20 cellular contexts compared by ENCODE assay signal in the genomic region with DNA sequence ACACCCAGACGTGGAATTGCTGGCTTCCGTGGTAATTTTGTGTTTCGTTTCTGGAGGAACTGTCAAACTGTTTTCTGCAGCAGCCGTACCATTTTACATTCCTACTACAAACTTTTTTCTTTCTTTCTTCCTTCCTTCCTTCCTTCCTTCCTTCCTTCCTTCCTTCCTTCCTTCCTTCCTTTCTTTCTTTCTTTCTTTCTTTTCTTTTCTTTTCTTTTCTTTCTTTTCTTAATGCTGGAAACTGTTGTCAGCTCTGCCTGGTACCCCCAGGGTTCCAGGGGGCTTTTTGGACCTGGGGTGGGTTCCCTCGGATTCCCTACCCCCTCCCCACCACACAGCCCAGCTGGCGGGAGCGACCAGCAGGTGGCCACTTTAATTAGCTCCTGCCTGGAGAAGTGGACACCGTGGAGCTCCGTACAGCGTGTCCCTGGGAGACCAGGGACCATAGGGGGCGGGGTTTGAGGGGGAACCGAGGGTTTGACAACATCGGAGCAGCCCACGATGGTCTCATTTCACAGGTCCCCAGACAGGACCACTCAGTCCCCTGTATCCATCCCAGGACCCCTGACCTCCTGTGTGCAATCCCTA. TPM values are rescaled to one million over a fixed set of nuclear protein-coding genes. Genes with fewer than 3 reads are reported as not detected.
DNase-seq lines count a peak whose midpoint lies in the region; ATAC-seq, FAIRE-seq and TF ChIP-seq lines count a peak whose summit lies in the region.
"Had no signal": no experiment of that assay in that cellular context is flagged by ENCODE, and none has a peak within 500 bp of the region (broad histone marks: within the 10 kb centered on the region; RNA-seq: fewer than 3 reads in every experiment).

No MANE protein-coding gene starts in this region.

- peaks cover 8% of the 10 kb centered on the region for H3K36me3 Mint-ChIP-seq in neural progenitor cell
- H3K36me3 Mint-ChIP-seq: CD14-positive monocyte; CD8-positive, alpha-beta T cell had no signal

- no peaks in the 10 kb centered on the region for H3K9me3 ChIP-seq in neural progenitor cell (ENCODE audit: low read depth)

- H3K4me3 Mint-ChIP-seq in neural progenitor cell, result no peak overlapping the region
- H3K4me3 Mint-ChIP-seq: CD14-positive monocyte; CD8-positive, alpha-beta T cell; GM23338 had no signal

- peaks cover 6% of the 10 kb centered on the region for H3K9me3 Mint-ChIP-seq in neural progenitor cell

- TF ChIP-seq CTCF in neural progenitor cell (IDR thresholded peaks at IDR 0.05), result no peak

- DNase-seq in NCI-H1417 (lab: John Stamatoyannopoulos, UW) (peak in 2 of 3 experiments; percentile 53 to 75), NCI-H1417 treated with DMSO at 0.1 percent for 48 hours (lab: John Stamatoyannopoulos, UW) (no peak), SHP77 (lab: John Stamatoyannopoulos, UW) (peak; percentile 25 to 40), SHP77 treated with DMSO at 0.1 percent for 48 hours (lab: John Stamatoyannopoulos, UW) (no peak), NCI-H69 (lab: John Stamatoyannopoulos, UW) (peak; percentile 41), neural progenitor cell (ENCODE audit: low spot score) (peak; percentile 12), RCC 7860 (ENCODE audit: low spot score) (no peak)
- DNase-seq: CD8-positive, alpha-beta T cell; COR-L47; DMS153; DMS79 treated with DMSO at 0.1 percent for 48 hours; EL had no signal

- FAIRE-seq in RCC 7860 (lab: Jason Lieb, UNC), result no peak
- FAIRE-seq: D721Med, G401.6, GM12891 had no signal

- peaks cover 10% of the 10 kb centered on the region for H3F3A ChIP-seq in neural progenitor cell (ENCODE audit: low read depth)

- no peak overlapping the region for H3K4me2 ChIP-seq in neural progenitor cell
- H3K4me2 ChIP-seq: GM23338 had no signal

- no peak overlapping the region for H3K27ac ChIP-seq in neural progenitor cell

- H3K27ac Mint-ChIP-seq in neural progenitor cell, result no peak overlapping the region
- H3K27ac Mint-ChIP-seq: CD8-positive, alpha-beta T cell; GM23338 had no signal

- peaks cover 29% of the 10 kb centered on the region for H4K20me1 ChIP-seq in neural progenitor cell (ENCODE audit: low read depth)

- ATAC-seq in HG03135 (IDR thresholded peaks at IDR 0.05; ENCODE audit: unreplicated experiment), result no peak
- ATAC-seq: CD8-positive, alpha-beta T cell had no signal

- H3K4me3 ChIP-seq in neural progenitor cell, result no peak overlapping the region
- H3K4me3 ChIP-seq: GM23338 had no signal

- no peaks in the 10 kb centered on the region for H3K4me1 ChIP-seq in neural progenitor cell

- H3K36me3 ChIP-seq in neural progenitor cell, result no peaks in the 10 kb centered on the region

- H2AFZ ChIP-seq in neural progenitor cell (replicated peaks), result no peak overlapping the region
- H2AFZ ChIP-seq: GM23338 had no signal

- H3K27me3 Mint-ChIP-seq in neural progenitor cell (ENCODE audit: insufficient read depth, low read depth), result no peaks in the 10 kb centered on the region

- H3K27me3 ChIP-seq in neural progenitor cell, result no peaks in the 10 kb centered on the region

- no peaks in the 10 kb centered on the region for H3K79me2 ChIP-seq in neural progenitor cell (ENCODE audit: low read depth)

- peaks cover 4% of the 10 kb centered on the region for H3K4me1 Mint-ChIP-seq in neural progenitor cell
- H3K4me1 Mint-ChIP-seq: CD14-positive monocyte had no signal

- no peak overlapping the region for H3K9ac ChIP-seq in neural progenitor cell

RNA-seq across cellular contexts. Expression of a gene that starts 24.4 kb away (rescaled TPM):
- total RNA-seq in neural progenitor cell (ENCODE audit: low replicate concordance), result 7.9 and 16.1 TPM in 2 replicates
- total RNA-seq: A172, HT1080 had no signal

Comparison
In these comparisons a context has a peak if more than half of its experiments do, and no peak if none do; other contexts are left out.
1. DNase-seq: peak in NCI-H1417 (2 of 3), SHP77 (2 of 2), NCI-H69 (single experiment) and neural progenitor cell (single experiment); none in NCI-H1417 treated with DMSO at 0.1 percent for 48 hours (single experiment), SHP77 treated with DMSO at 0.1 percent for 48 hours (single experiment) and RCC 7860 (single experiment).